Comparison of ENCODE assay signal across 12 cellular contexts in genomic region chr4:140140566-140140965, GRCh38.
"Had no signal": no experiment of that assay in that cellular context is flagged by ENCODE, and none has a peak within 500 bp of the region (broad histone marks: within the 10 kb centered on the region; RNA-seq: fewer than 3 reads in every experiment).

No MANE protein-coding gene starts in this region.

- H3K9me3 ChIP-seq: thoracic aorta had no signal

- DNase-seq: activated B cell treated with CpG ODN at 0.5 μM for 24 hours; activated CD4-positive, alpha-beta T cell treated with anti-CD3 and anti-CD28 coated beads, Interleukin-2, amount 10 ng/mL, durations not matched to agents 24 days and 14 days; activated naive CD4-positive, alpha-beta T cell treated with anti-CD3 and anti-CD28 coated beads for 36 hours; effector CD8-positive, alpha-beta T cell; occipital lobe; stimulated activated CD4-positive, alpha-beta T cell treated with anti-CD3 and anti-CD28 coated beads, Interleukin-2, amount 100 ng/mL, for 48 hours; stimulated activated CD8-positive, alpha-beta memory T cell treated with anti-CD3 and anti-CD28 coated beads, Interleukin-4, amount 100 ng/mL, for 48 hours had no signal

- H3K36me3 ChIP-seq: thoracic aorta had no signal

- ATAC-seq: activated T-helper 17 cell treated with anti-CD3 and anti-CD28 coated beads, Interleukin-2, amount 50 U/mL, for 72 hours; natural killer cell treated with Interleukin-12 subunit alpha and Interleukin-12 subunit beta and Interleukin-15 and Interleukin-18, amount 100 ng/mL, for 72 hours had no signal

- H3K4me3 ChIP-seq: coronary artery, thoracic aorta had no signal

- FAIRE-seq: astrocyte had no signal

- H3K27ac ChIP-seq: coronary artery, thoracic aorta had no signal
